Comparison of ENCODE assay signal across 18 cellular contexts in genomic region chr4:84632092-84632491, GRCh38. TPM values are rescaled to one million over a fixed set of nuclear protein-coding genes. Genes with fewer than 3 reads are reported as not detected.
A peak's percentile ranks its signal among the peaks of the same experiment; 100 is the strongest.
DNase-seq lines count a peak whose midpoint lies in the region; ATAC-seq, FAIRE-seq and TF ChIP-seq lines count a peak whose summit lies in the region.
"Had no signal": no experiment of that assay in that cellular context is flagged by ENCODE, and none has a peak within 500 bp of the region (broad histone marks: within the 10 kb centered on the region; RNA-seq: fewer than 3 reads in every experiment).

No MANE protein-coding gene starts in this region.

- no peak overlapping the region for H3K4me3 ChIP-seq in bronchial epithelial cell (ENCODE audit: low read depth, low read length)
- H3K4me3 ChIP-seq in keratinocyte (ENCODE audit: control insufficient read depth in 2 of 3, extremely low read depth in 1 of 3, insufficient read depth in 2 of 3, low read depth in 1 of 3, low read length in 3 of 3) = peak overlapping the region in 2 of 3 experiments; percentile 43 to 59
- no peak overlapping the region for H3K4me3 ChIP-seq in SJCRH30
- H3K4me3 ChIP-seq: gastrocnemius medialis, ovary, spleen, stomach had no signal

- no peak for FAIRE-seq in bronchial epithelial cell (lab: Jason Lieb, UNC)
- peak; percentile 87 for FAIRE-seq in keratinocyte (lab: Jason Lieb, UNC)

- peak overlapping the region; percentile 86 for H3K27ac ChIP-seq in keratinocyte (ENCODE audit: control insufficient read depth, insufficient read depth, low read length)
- H3K27ac ChIP-seq in SJCRH30 = no peak overlapping the region
- H3K27ac ChIP-seq: gastrocnemius medialis, ovary, spleen, stomach had no signal

- H3K9me3 ChIP-seq in keratinocyte (ENCODE audit: control insufficient read depth, low read depth, low read length) (no peaks in the 10 kb centered on the region), SJCRH30 (replicated peaks) (no peaks in the 10 kb centered on the region)
- H3K9me3 ChIP-seq: gastrocnemius medialis, ovary, spleen, stomach had no signal

- no peak for ATAC-seq in HG03097 (IDR thresholded peaks at IDR 0.05; ENCODE audit: low FRiP score, unreplicated experiment)
- ATAC-seq: gastrocnemius medialis had no signal

- no peaks in the 10 kb centered on the region for H3K79me2 ChIP-seq in keratinocyte (ENCODE audit: control insufficient read depth, insufficient read depth, low read length)

- DNase-seq in AG08395 (ENCODE audit: low spot score) (peak; percentile 10), LHCN-M2 (ENCODE audit: low read depth) (peak; percentile 87), bronchial epithelial cell (ENCODE audit: low read depth) (peak; percentile 97), keratinocyte (ENCODE audit: low read depth, low spot score) (peak; percentile 35), SJCRH30 (no peak), NCI-H345 treated with DMSO at 0.1 percent for 48 hours (lab: John Stamatoyannopoulos, UW; ENCODE audit: unreplicated experiment) (no peak), HFFc6 (no peak)
- DNase-seq: activated CD4-positive, alpha-beta T cell treated with anti-CD3 and anti-CD28 coated beads, Interleukin-2, amount 10 ng/mL, durations not matched to agents 7 days and 5 days; activated T-cell treated with anti-CD3 and anti-CD28 coated beads, Interleukin-2, amount 50 U/mL, for 1 hour; gastrocnemius medialis; H9; NCI-H2107; SHP77 treated with DMSO at 0.1 percent for 48 hours; spleen; stomach had no signal

- H3K9me1 ChIP-seq in keratinocyte (ENCODE audit: control insufficient read depth, extremely low read depth, insufficient read depth, low read length) = no peaks in the 10 kb centered on the region

- no peak overlapping the region for H3K27ac Mint-ChIP-seq in HFFc6
- H3K27ac Mint-ChIP-seq: activated CD4-positive, alpha-beta T cell treated with anti-CD3 and anti-CD28 coated beads, Interleukin-2, amount 10 ng/mL, durations not matched to agents 7 days and 5 days; H9 had no signal

- H3K4me2 ChIP-seq in keratinocyte (ENCODE audit: control insufficient read depth, extremely low read depth, insufficient read depth, low read depth, low read length) = peak overlapping the region; percentile 87

- H3K4me3 Mint-ChIP-seq in HFFc6 = no peak overlapping the region
- H3K4me3 Mint-ChIP-seq: activated CD4-positive, alpha-beta T cell treated with anti-CD3 and anti-CD28 coated beads, Interleukin-2, amount 10 ng/mL, durations not matched to agents 7 days and 5 days; H9 had no signal

- H3K4me1 Mint-ChIP-seq in HFFc6 (ENCODE audit: low read depth) = no peaks in the 10 kb centered on the region
- H3K4me1 Mint-ChIP-seq: activated CD4-positive, alpha-beta T cell treated with anti-CD3 and anti-CD28 coated beads, Interleukin-2, amount 10 ng/mL, durations not matched to agents 7 days and 5 days; H9 had no signal

- TF ChIP-seq CTCF in bronchial epithelial cell (IDR thresholded peaks at IDR 0.05; ENCODE audit: insufficient read depth, low read length, severe bottlenecking) = no peak
- no peak for TF ChIP-seq CTCF in keratinocyte (optimal IDR thresholded peaks at IDR 0.05 in 1 of 3, IDR thresholded peaks at IDR 0.05 in 1 of 3, conservative IDR thresholded peaks at IDR 0.05 in 1 of 3; ENCODE audit: extremely low read depth in 1 of 3, insufficient read depth in 2 of 3, low read length in 3 of 3)
- no peak for TF ChIP-seq CTCF in HFFc6 (IDR thresholded peaks at IDR 0.05)

- peak overlapping the region; percentile 62 for H3K9ac ChIP-seq in keratinocyte (ENCODE audit: control insufficient read depth, extremely low read depth, insufficient read depth, low read length)

- no peaks in the 10 kb centered on the region for H3K36me3 ChIP-seq in bronchial epithelial cell (ENCODE audit: control insufficient read depth, insufficient read depth, low read length)
- peaks cover 1 to 4% of the 10 kb centered on the region in 2 experiments for H3K36me3 ChIP-seq in keratinocyte (ENCODE audit: control insufficient read depth in 2 of 2, extremely low read depth in 1 of 2, insufficient read depth in 2 of 2, low read length in 2 of 2)
- no peaks in the 10 kb centered on the region for H3K36me3 ChIP-seq in SJCRH30
- H3K36me3 ChIP-seq: gastrocnemius medialis, ovary, spleen, stomach had no signal

- no peaks in the 10 kb centered on the region for H3K9me3 Mint-ChIP-seq in HFFc6
- H3K9me3 Mint-ChIP-seq: activated CD4-positive, alpha-beta T cell treated with anti-CD3 and anti-CD28 coated beads, Interleukin-2, amount 10 ng/mL, durations not matched to agents 7 days and 5 days; H9 had no signal

- H3K36me3 Mint-ChIP-seq in HFFc6 (ENCODE audit: low read depth) = no peaks in the 10 kb centered on the region

- no peak overlapping the region for H2AFZ ChIP-seq in keratinocyte (ENCODE audit: control insufficient read depth, low read length)

- dilution Hi-C loops in keratinocyte (cut with MboI; ENCODE audit: extremely low pct_ligation_motif_present, low sequenced_read_pairs) = no loop called here

- H3K27me3 ChIP-seq in bronchial epithelial cell (ENCODE audit: control insufficient read depth, insufficient read depth, low read length) (no peaks in the 10 kb centered on the region), keratinocyte (ENCODE audit: control insufficient read depth, extremely low read depth, insufficient read depth, low read length) (no peaks in the 10 kb centered on the region), SJCRH30 (no peaks in the 10 kb centered on the region)
- H3K27me3 ChIP-seq: gastrocnemius medialis, ovary, spleen, stomach had no signal

- peaks cover 2% of the 10 kb centered on the region; the same call in 1 of the 2 replicates for H3K27me3 Mint-ChIP-seq in HFFc6 (ENCODE audit: insufficient read depth)
- H3K27me3 Mint-ChIP-seq: activated CD4-positive, alpha-beta T cell treated with anti-CD3 and anti-CD28 coated beads, Interleukin-2, amount 10 ng/mL, durations not matched to agents 7 days and 5 days had no signal

- H4K20me1 ChIP-seq in keratinocyte (ENCODE audit: control insufficient read depth, extremely low read depth, insufficient read depth, low read length) = no peaks in the 10 kb centered on the region

- H3K4me1 ChIP-seq in keratinocyte (ENCODE audit: control insufficient read depth, extremely low read depth, insufficient read depth, low read length) (peaks cover 31% of the 10 kb centered on the region), SJCRH30 (no peaks in the 10 kb centered on the region)
- H3K4me1 ChIP-seq: gastrocnemius medialis, spleen, stomach had no signal

RNA-seq across cellular contexts. Expression of gene CDS1, which starts 49.2 kb away (rescaled TPM):
- 0.17 and 0.38 TPM in 2 replicates for total RNA-seq in LHCN-M2 (2014; rRNA removed)
- polyA plus RNA-seq in LHCN-M2 (2012) = 0.10 TPM
- 20.0 and 28.2 TPM in 2 replicates for total RNA-seq in bronchial epithelial cell
- polyA plus RNA-seq in keratinocyte = 14.1 to 21.7 TPM (median 19.9 TPM) in 3 replicates
- polyA plus RNA-seq in keratinocyte (2011; ENCODE audit: low read depth) = 7.9 TPM
- 8.8 and 17.9 TPM in 2 replicates for polyA plus RNA-seq in keratinocyte (2011; cell fraction: cytosol; rRNA removed)
- polyA plus RNA-seq in keratinocyte (2011; cell fraction: nucleus; rRNA removed) = 18.3 and 22.4 TPM in 2 replicates
- polyA plus RNA-seq in keratinocyte (2012; ENCODE audit: low replicate concordance) = 12.8 and 21.2 TPM in 2 replicates
- 15.8 to 22.6 TPM (median 22.5 TPM) in 3 replicates for polyA minus RNA-seq in keratinocyte
- polyA minus RNA-seq in keratinocyte (2011; cell fraction: cytosol; rRNA and poly(A)+ RNA removed) = 14.4 TPM
- polyA minus RNA-seq in keratinocyte (2011; cell fraction: nucleus; rRNA and poly(A)+ RNA removed) = 16.5 and 27.5 TPM in 2 replicates
- total RNA-seq in SJCRH30 (2014; rRNA removed; shearing (Covaris generic)) = 1.5 and 1.6 TPM in 2 replicates
- total RNA-seq in HFFc6 (2021; fragmentation: NEBNext Ultra II Directional; extraction: Animal tissue kit (Norgen Biotek cat#: 25700)) = under 1 TPM; 0.06 to 0.23 (median 0.08) TPM
- total RNA-seq: dermis microvascular lymphatic vessel endothelial cell had no signal

Comparison
In these comparisons a context has a peak if more than half of its experiments do, and no peak if none do; other contexts are left out.
1. DNase-seq: peak in AG08395 (single experiment), LHCN-M2 (single experiment), bronchial epithelial cell (single experiment) and keratinocyte (single experiment); none in SJCRH30 (0 of 2), NCI-H345 treated with DMSO at 0.1 percent for 48 hours (single experiment) and HFFc6 (single experiment).
2. H3K4me3 ChIP-seq: peak in keratinocyte (2 of 3); none in bronchial epithelial cell (single experiment) and SJCRH30 (single experiment).